Comparison of ENCODE assay signal across 28 cellular contexts in the genomic region with DNA sequence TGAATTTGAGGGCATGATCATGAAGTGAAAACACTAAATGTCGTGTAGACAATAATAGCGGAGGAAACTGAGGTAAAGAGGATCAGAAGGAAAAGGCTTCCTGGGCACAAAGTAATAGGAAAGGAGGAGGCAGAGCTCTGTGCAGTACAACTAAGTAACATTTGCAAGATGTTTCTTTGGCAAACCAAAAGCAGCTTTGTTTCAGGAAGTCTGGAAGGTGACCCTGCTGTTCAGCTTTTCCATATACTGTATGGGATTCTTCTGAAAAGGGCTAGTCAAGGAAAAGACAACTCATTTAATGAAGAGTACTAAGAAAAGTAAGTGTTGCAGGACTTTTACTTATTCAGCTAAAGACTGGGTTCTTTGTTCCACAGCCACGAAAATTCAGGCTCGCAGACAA.
"Had no signal": no experiment of that assay in that cellular context is flagged by ENCODE, and none has a peak within 500 bp of the region (broad histone marks: within the 10 kb centered on the region; RNA-seq: fewer than 3 reads in every experiment).

No MANE protein-coding gene starts in this region.

- H3K36me3 Mint-ChIP-seq: memory B cell had no signal

- H3K4me1 ChIP-seq: heart right ventricle, left ventricle myocardium inferior, suprapubic skin, tibial artery, upper lobe of right lung had no signal

- H3K36me3 ChIP-seq: heart right ventricle, left ventricle myocardium inferior, ovary, suprapubic skin, thoracic aorta, tibial artery, upper lobe of right lung had no signal

- FAIRE-seq: urothelium cell line had no signal

- H3K4me1 Mint-ChIP-seq: memory B cell; naive thymus-derived CD4-positive, alpha-beta T cell; stimulated activated effector memory CD8-positive, alpha-beta T cell treated with anti-CD3 and anti-CD28 coated beads, Interleukin-12 subunit alpha, Interleukin-12 subunit beta, amount 100 ng/mL, for 72 hours had no signal

- H3K9me3 ChIP-seq: ovary, suprapubic skin, upper lobe of right lung had no signal

- H3K4me3 Mint-ChIP-seq: memory B cell; naive thymus-derived CD4-positive, alpha-beta T cell; natural killer cell treated with Interleukin-12 subunit alpha and Interleukin-12 subunit beta and Interleukin-15 and Interleukin-18, amount 100 ng/mL, for 72 hours; stimulated activated effector memory CD8-positive, alpha-beta T cell treated with anti-CD3 and anti-CD28 coated beads, Interleukin-12 subunit alpha, Interleukin-12 subunit beta, amount 100 ng/mL, for 72 hours; stimulated activated naive CD8-positive, alpha-beta T cell treated with anti-CD3 and anti-CD28 coated beads, Interleukin-15, Interleukin-2, amounts not matched to agents 100 ng/mL and 50 ng/mL, for 24 hours had no signal

- DNase-seq: heart right ventricle; islet precursor cell; left ventricle myocardium inferior; midbrain; mucosa of descending colon; naive thymus-derived CD4-positive, alpha-beta T cell; ovary; retina; right cardiac atrium; stimulated activated CD4-positive, alpha-beta T cell treated with anti-CD3 and anti-CD28 coated beads, Interleukin-12 subunit alpha, Interleukin-12 subunit beta, amount 100 ng/mL, for 4 hours; stimulated activated CD4-positive, alpha-beta T cell treated with anti-CD3 and anti-CD28 coated beads, Interleukin-15, amount 100 ng/mL, for 24 hours; stimulated activated CD4-positive, alpha-beta T cell treated with anti-CD3 and anti-CD28 coated beads, Interleukin-2, amount 100 ng/mL, for 24 hours; stimulated activated CD4-positive, alpha-beta T cell treated with anti-CD3 and anti-CD28 coated beads, Interleukin-4, amount 100 ng/mL, for 1 hour; stimulated activated naive CD4-positive, alpha-beta T cell; tibial artery; trophoblast cell; upper lobe of right lung had no signal

- H3K79me2 ChIP-seq: hepatocyte had no signal

- H3K27me3 Mint-ChIP-seq: memory B cell; naive thymus-derived CD4-positive, alpha-beta T cell; natural killer cell treated with Interleukin-12 subunit alpha and Interleukin-12 subunit beta and Interleukin-15 and Interleukin-18, amount 100 ng/mL, for 72 hours; progenitor cell of endocrine pancreas; stimulated activated naive CD8-positive, alpha-beta T cell treated with anti-CD3 and anti-CD28 coated beads, Interleukin-15, Interleukin-2, amounts not matched to agents 100 ng/mL and 50 ng/mL, for 24 hours had no signal

- H3K27ac Mint-ChIP-seq: memory B cell; naive thymus-derived CD4-positive, alpha-beta T cell; natural killer cell treated with Interleukin-12 subunit alpha and Interleukin-12 subunit beta and Interleukin-15 and Interleukin-18, amount 100 ng/mL, for 72 hours; progenitor cell of endocrine pancreas; stimulated activated effector memory CD8-positive, alpha-beta T cell treated with anti-CD3 and anti-CD28 coated beads, Interleukin-12 subunit alpha, Interleukin-12 subunit beta, amount 100 ng/mL, for 72 hours; stimulated activated naive CD8-positive, alpha-beta T cell treated with anti-CD3 and anti-CD28 coated beads, Interleukin-15, Interleukin-2, amounts not matched to agents 100 ng/mL and 50 ng/mL, for 24 hours had no signal

- H3K4me2 ChIP-seq: hepatocyte had no signal

- H3K4me3 ChIP-seq: heart right ventricle, hepatocyte, left ventricle myocardium inferior, lung, mucosa of descending colon, ovary, skin epidermis, suprapubic skin, thoracic aorta, tibial artery, upper lobe of right lung had no signal

- H2AFZ ChIP-seq: hepatocyte had no signal

- H3K27ac ChIP-seq: heart right ventricle, hepatocyte, left ventricle myocardium inferior, ovary, skin epidermis, suprapubic skin, thoracic aorta, tibial artery, upper lobe of right lung had no signal

- H3K27me3 ChIP-seq: heart right ventricle, hepatocyte, ovary, suprapubic skin, tibial artery, upper lobe of right lung had no signal
